In genomic region chr17:74349120-74349519, GRCh38 we compare ENCODE assay signal across 9 cellular contexts. TPM values are rescaled to one million over a fixed set of nuclear protein-coding genes. Genes with fewer than 3 reads are reported as not detected.
"Had no signal": no experiment of that assay in that cellular context is flagged by ENCODE, and none has a peak within 500 bp of the region (broad histone marks: within the 10 kb centered on the region; RNA-seq: fewer than 3 reads in every experiment).

No MANE protein-coding gene starts in this region.

- ATAC-seq: GM12878 had no signal

- DNase-seq: GDM1, GF-D8 had no signal

- FAIRE-seq: G401.6, GM12878, GM12891, GM12892, GM18507, GM19239 had no signal

- H3K4me3 ChIP-seq: GM12878 had no signal

RNA-seq across cellular contexts. Expression of gene BTBD17, which starts 12.5 kb away (rescaled TPM):
- total RNA-seq: G401, GM12878 had no signal
- polyA plus RNA-seq: GM12878 had no signal

RNA-seq across cellular contexts. Expression of gene GPR142, which starts 18.2 kb away (rescaled TPM):
- total RNA-seq: G401, GM12878 had no signal
- polyA plus RNA-seq: GM12878 had no signal

RNA-seq across cellular contexts. Expression of gene KIF19, which starts 23.1 kb away (rescaled TPM):
- total RNA-seq: G401 had no signal
